In the genomic region with DNA sequence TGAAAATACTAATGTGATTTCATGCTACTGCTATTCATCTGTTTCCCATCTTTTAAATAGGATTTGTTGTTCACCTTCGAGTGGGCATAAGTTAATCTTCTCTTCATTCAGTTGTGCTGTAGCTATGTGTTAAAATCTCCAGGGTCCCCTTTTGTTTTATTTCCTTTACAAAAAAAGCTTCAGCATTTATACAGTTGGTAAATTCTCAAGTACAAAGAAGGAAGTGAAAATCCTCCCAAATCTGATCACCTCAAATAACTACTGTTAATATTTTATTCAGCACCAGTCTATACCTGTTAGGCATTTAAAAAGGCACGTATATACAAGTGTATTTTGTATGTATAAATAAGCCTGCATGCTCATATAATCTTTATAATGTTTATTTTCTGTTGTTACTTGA, we compare ENCODE assay signal across 18 cellular contexts.
DNase-seq lines count a peak whose midpoint lies in the region; ATAC-seq, FAIRE-seq and TF ChIP-seq lines count a peak whose summit lies in the region.
"Had no signal": no experiment of that assay in that cellular context is flagged by ENCODE, and none has a peak within 500 bp of the region (broad histone marks: within the 10 kb centered on the region; RNA-seq: fewer than 3 reads in every experiment).

No MANE protein-coding gene starts in this region.

- TF ChIP-seq RAD21 in HepG2 (CRISPR knock-in tag; IDR thresholded peaks at IDR 0.05) = no peak

- H3K9me3 ChIP-seq in OCI-LY7 (ENCODE audit: low read length) = no peaks in the 10 kb centered on the region
- no peaks in the 10 kb centered on the region for H3K9me3 ChIP-seq in pancreas
- H3K9me3 ChIP-seq in HepG2 (ENCODE audit: low read length) = no peaks in the 10 kb centered on the region

- H3K4me3 ChIP-seq in OCI-LY7 (ENCODE audit: low read depth, low read length, poor library complexity, severe bottlenecking) = peak overlapping the region; percentile 1
- H3K4me3 ChIP-seq in pancreas = no peak overlapping the region
- no peak overlapping the region for H3K4me3 ChIP-seq in HepG2 (replicated peaks in 1 of 3; ENCODE audit: insufficient read depth in 1 of 3, low read depth in 2 of 3, low read length in 3 of 3)

- TF ChIP-seq CTCF in natural killer cell (IDR thresholded peaks at IDR 0.05) = no peak
- no peak for TF ChIP-seq CTCF in OCI-LY7 (conservative IDR thresholded peaks at IDR 0.05; ENCODE audit: low read length)
- no peak for TF ChIP-seq CTCF in pancreas (IDR thresholded peaks at IDR 0.05)
- TF ChIP-seq CTCF in HepG2 (CRISPR knock-in tag; IDR thresholded peaks at IDR 0.05) = no peak

- BruUV-seq in OCI-LY7 (replicated peaks; lab: Mats Ljungman, UMichigan) = no TSS peak
- no TSS peak for BruUV-seq in HepG2 (replicated peaks; lab: Mats Ljungman, UMichigan)

- 81 to 86% methylated on average over 2 of the region's 2 CpGs for WGBS in pancreas, 2 donors
- WGBS in HepG2 (ENCODE audit: low lambda C conversion rate) = 96% methylated on average over 2 of the region's 2 CpGs

- H3K9me3 Mint-ChIP-seq in natural killer cell = no peaks in the 10 kb centered on the region
- H3K9me3 Mint-ChIP-seq in natural killer cell treated with Interleukin-12 subunit alpha and Interleukin-12 subunit beta and Interleukin-15 and Interleukin-18, amount 100 ng/mL, for 72 hours = no peaks in the 10 kb centered on the region
- no peaks in the 10 kb centered on the region for H3K9me3 Mint-ChIP-seq in memory B cell
- H3K9me3 Mint-ChIP-seq: CD4-positive, alpha-beta T cell had no signal

- H3K27ac ChIP-seq in OCI-LY7 (ENCODE audit: low read depth, low read length, poor library complexity, severe bottlenecking) = peak overlapping the region; percentile 32
- no peak overlapping the region for H3K27ac ChIP-seq in pancreas
- no peak overlapping the region for H3K27ac ChIP-seq in HepG2 (ENCODE audit: extremely low read length, insufficient read depth, low read length)
- H3K27ac ChIP-seq: 22Rv1, HL-60 had no signal

- TF ChIP-seq EP300 in HepG2 (IDR thresholded peaks at IDR 0.05; ENCODE audit: low read depth in 2 of 2, low read length in 2 of 2) = no peak
- no peak for TF ChIP-seq EP300 in HepG2 (CRISPR knock-in tag; IDR thresholded peaks at IDR 0.05; ENCODE audit: borderline replicate concordance)

- H2AFZ ChIP-seq in OCI-LY7 (ENCODE audit: low read length) = no peak overlapping the region
- no peak overlapping the region for H2AFZ ChIP-seq in HepG2 (ENCODE audit: low read length)

- peak; percentile 47 for FAIRE-seq in pancreas (lab: Jason Lieb, UNC)
- FAIRE-seq in HepG2 (lab: Jason Lieb, UNC) = no peak
- FAIRE-seq: GM12892, H54 had no signal

- POLR2A ChIA-PET in OCI-LY7 (lab: Charles Lee) = no interaction called here
- POLR2A ChIA-PET in HepG2 (lab: Yijun Ruan, JAX) = no interaction called here

- H3K36me3 ChIP-seq in OCI-LY7 (ENCODE audit: insufficient read depth, low read length) = peaks cover 8% of the 10 kb centered on the region
- H3K36me3 ChIP-seq in pancreas = no peaks in the 10 kb centered on the region
- peaks cover 0 to 6% of the 10 kb centered on the region in 2 experiments; a peak in 3 of 5 replicates for H3K36me3 ChIP-seq in HepG2 (replicated peaks in 1 of 2; ENCODE audit: control insufficient read depth in 1 of 2, insufficient read depth in 2 of 2, low read length in 2 of 2)

- H3K36me3 Mint-ChIP-seq in natural killer cell (no peaks in the 10 kb centered on the region), memory B cell (peaks cover 12% of the 10 kb centered on the region)
- H3K36me3 Mint-ChIP-seq in natural killer cell treated with Interleukin-12 subunit alpha and Interleukin-12 subunit beta and Interleukin-15 and Interleukin-18, amount 100 ng/mL, for 72 hours = no peaks in the 10 kb centered on the region

- DNase-seq in natural killer cell (no peak), OCI-LY7 (ENCODE audit: low spot score) (peak; percentile 34), memory B cell (ENCODE audit: low spot score in 2 of 2) (no peak), pancreas (no peak), T-helper 2 cell (no peak), HepG2 (ENCODE audit: low spot score) (no peak), NCI-H2196 (lab: John Stamatoyannopoulos, UW; ENCODE audit: unreplicated experiment) (no peak)
- no peak for DNase-seq in natural killer cell treated with Interleukin-12 subunit alpha and Interleukin-12 subunit beta and Interleukin-15 and Interleukin-18, amount 100 ng/mL, for 72 hours (ENCODE audit: low spot score)
- DNase-seq: AML-193; C1 segment of cervical spinal cord; Calu3; CD4-positive, alpha-beta T cell; DMS 273 treated with DMSO at 0.1 percent for 48 hours had no signal

- CTCF ChIA-PET in OCI-LY7 (lab: Charles Lee; ENCODE audit: unreplicated experiment) = no interaction called here
- CTCF ChIA-PET in HepG2 (lab: Yijun Ruan, JAX; ENCODE audit: low intra/inter-chr PET ratio, low total read pairs) = no interaction called here

- no peaks in the 10 kb centered on the region for H3K27me3 ChIP-seq in pancreas
- H3K27me3 ChIP-seq in HepG2 (ENCODE audit: control insufficient read depth in 1 of 2, insufficient read depth in 2 of 2, low read length in 2 of 2) = no peaks in the 10 kb centered on the region

- in situ Hi-C loops in HepG2 (cut with HindIII; ENCODE audit: extremely low pct_ligation_motif_present, low pct_unique_long_range_greater_than_20kb) = no loop called here

- H3K9ac ChIP-seq in HepG2 (ENCODE audit: insufficient read depth, low read depth, low read length) = no peak overlapping the region

- peaks cover 53% of the 10 kb centered on the region for H3K4me1 ChIP-seq in OCI-LY7 (ENCODE audit: insufficient read depth, low read length, poor library complexity, severe bottlenecking)
- peaks cover 10 to 30% (median 26%) of the 10 kb centered on the region in 3 donors for H3K4me1 ChIP-seq in pancreas
- peaks cover 21% of the 10 kb centered on the region for H3K4me1 ChIP-seq in HepG2 (ENCODE audit: insufficient read depth, low read length)

- peak overlapping the region; percentile 68 for H3K4me2 ChIP-seq in OCI-LY7 (ENCODE audit: low read length)
- no peak overlapping the region for H3K4me2 ChIP-seq in HepG2 (ENCODE audit: low read depth, low read length)

- H3K4me1 Mint-ChIP-seq in natural killer cell = peaks cover 41 to 48% of the 10 kb centered on the region in 2 donors
- H3K4me1 Mint-ChIP-seq in natural killer cell treated with Interleukin-12 subunit alpha and Interleukin-12 subunit beta and Interleukin-15 and Interleukin-18, amount 100 ng/mL, for 72 hours (ENCODE audit: low read depth in 2 of 2) = peaks cover 25 to 61% of the 10 kb centered on the region in 2 donors
- peaks cover 34% of the 10 kb centered on the region for H3K4me1 Mint-ChIP-seq in memory B cell

- H3K4me3 Mint-ChIP-seq in natural killer cell (no peak overlapping the region), memory B cell (no peak overlapping the region)
- H3K4me3 Mint-ChIP-seq in natural killer cell treated with Interleukin-12 subunit alpha and Interleukin-12 subunit beta and Interleukin-15 and Interleukin-18, amount 100 ng/mL, for 72 hours = no peak overlapping the region
- H3K4me3 Mint-ChIP-seq: CD4-positive, alpha-beta T cell had no signal

- H4K20me1 ChIP-seq in OCI-LY7 (ENCODE audit: insufficient read depth, low read length) (peaks cover 7% of the 10 kb centered on the region; the same call in 1 of the 2 replicates), HepG2 (ENCODE audit: insufficient read depth, low read length) (no peaks in the 10 kb centered on the region)

- H3K27ac Mint-ChIP-seq in natural killer cell (peak overlapping the region; percentile 18 to 27), memory B cell (no peak overlapping the region)
- H3K27ac Mint-ChIP-seq in natural killer cell treated with Interleukin-12 subunit alpha and Interleukin-12 subunit beta and Interleukin-15 and Interleukin-18, amount 100 ng/mL, for 72 hours = no peak overlapping the region
- H3K27ac Mint-ChIP-seq: CD4-positive, alpha-beta T cell had no signal

- ATAC-seq in natural killer cell = no peak
- no peak for ATAC-seq in natural killer cell treated with Interleukin-12 subunit alpha and Interleukin-12 subunit beta and Interleukin-15 and Interleukin-18, amount 100 ng/mL, for 72 hours
- ATAC-seq in memory B cell (ENCODE audit: low read depth) = peak; percentile 53
- ATAC-seq in pancreas = no peak
- no peak for ATAC-seq in HepG2
- ATAC-seq: HCT116 had no signal

- H3K27me3 Mint-ChIP-seq in natural killer cell (ENCODE audit: low read depth in 2 of 2) = no peaks in the 10 kb centered on the region
- no peaks in the 10 kb centered on the region for H3K27me3 Mint-ChIP-seq in natural killer cell treated with Interleukin-12 subunit alpha and Interleukin-12 subunit beta and Interleukin-15 and Interleukin-18, amount 100 ng/mL, for 72 hours
- no peaks in the 10 kb centered on the region for H3K27me3 Mint-ChIP-seq in memory B cell
- H3K27me3 Mint-ChIP-seq: CD4-positive, alpha-beta T cell had no signal

- TF ChIP-seq POLR2A in HepG2 (IDR thresholded peaks at IDR 0.05; ENCODE audit: insufficient read depth in 1 of 2, low read depth in 2 of 2, low read length in 2 of 2) = no peak

- H3K79me2 ChIP-seq in OCI-LY7 (ENCODE audit: insufficient read depth, low read depth, low read length) = peaks cover 21% of the 10 kb centered on the region; the same call in 1 of the 2 replicates
- peaks cover 5% of the 10 kb centered on the region for H3K79me2 ChIP-seq in HepG2 (ENCODE audit: insufficient read depth, low read length)

- no peaks in the 10 kb centered on the region for H3K9me2 ChIP-seq in OCI-LY7 (ENCODE audit: insufficient read depth, low read length)

- intact Hi-C loops in natural killer cell (cut with micrococcal nuclease) (no loop called here), OCI-LY7 (cut with micrococcal nuclease; ENCODE audit: unreplicated experiment) (no loop called here), pancreas (cut with DNase I) (no loop called here), HepG2 (cut with micrococcal nuclease; ENCODE audit: unreplicated experiment) (no loop called here)

TF ChIP-seq in HepG2, 621 proteins besides CTCF, POLR2A, EP300 and RAD21 (continues in another document):
- TF ChIP-seq MXI1 (IDR thresholded peaks at IDR 0.05; ENCODE audit: borderline replicate concordance, low read depth, low read length) = no peak
- TF ChIP-seq, protein P1, sequence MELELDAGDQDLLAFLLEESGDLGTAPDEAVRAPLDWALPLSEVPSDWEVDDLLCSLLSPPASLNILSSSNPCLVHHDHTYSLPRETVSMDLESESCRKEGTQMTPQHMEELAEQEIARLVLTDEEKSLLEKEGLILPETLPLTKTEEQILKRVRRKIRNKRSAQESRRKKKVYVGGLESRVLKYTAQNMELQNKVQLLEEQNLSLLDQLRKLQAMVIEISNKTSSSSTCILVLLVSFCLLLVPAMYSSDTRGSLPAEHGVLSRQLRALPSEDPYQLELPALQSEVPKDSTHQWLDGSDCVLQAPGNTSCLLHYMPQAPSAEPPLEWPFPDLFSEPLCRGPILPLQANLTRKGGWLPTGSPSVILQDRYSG (CRISPR knock-in tag; IDR thresholded peaks at IDR 0.05) = no peak
- TF ChIP-seq SMARCC2 (IDR thresholded peaks at IDR 0.05) = no peak
- no peak for TF ChIP-seq RFX5 (IDR thresholded peaks at IDR 0.05; ENCODE audit: low read depth, low read length)
- no peak for TF ChIP-seq HOXD1 (CRISPR knock-in tag; IDR thresholded peaks at IDR 0.05)

Comparison
In these comparisons a context has a peak if more than half of its experiments do, and no peak if none do; other contexts are left out.
1. H3K27ac Mint-ChIP-seq: peak in natural killer cell (2 of 2); none in natural killer cell treated with Interleukin-12 subunit alpha and Interleukin-12 subunit beta and Interleukin-15 and Interleukin-18, amount 100 ng/mL, for 72 hours (0 of 2) and memory B cell (single experiment).